In genomic region chr2:158661231-158661630, GRCh38 we compare ENCODE assay signal across 34 cellular contexts.
"Had no signal": no experiment of that assay in that cellular context is flagged by ENCODE, and none has a peak within 500 bp of the region (broad histone marks: within the 10 kb centered on the region; RNA-seq: fewer than 3 reads in every experiment).

No MANE protein-coding gene starts in this region.

- H3K27me3 ChIP-seq: MG63 had no signal

- H3K9me3 ChIP-seq: MG63 had no signal

- H3K4me2 ChIP-seq: KMS-11 had no signal

- H3K4me3 ChIP-seq: MG63 had no signal

- DNase-seq: Karpas-422, Kasumi-1, KG1, MG63, MM.1S, MV-4-11, NCI-H1048, NCI-H1092, NCI-H1092 treated with DMSO at 0.1 percent for 48 hours, NCI-H1105, NCI-H1105 treated with DMSO at 0.1 percent for 48 hours, NCI-H1417, NCI-H1417 treated with DMSO at 0.1 percent for 48 hours, NCI-H1436, NCI-H1436 treated with DMSO at 0.1 percent for 48 hours, NCI-H146, NCI-H1694, NCI-H187, NCI-H187 treated with DMSO at 0.1 percent for 48 hours, NCI-H1930, NCI-H2029, NCI-H2029 treated with DMSO at 0.1 percent for 48 hours, NCI-H2081, NCI-H2107, NCI-H2171, NCI-H2171 treated with DMSO at 0.1 percent for 48 hours, NCI-H2227 treated with DMSO at 0.1 percent for 48 hours, NCI-H226, NCI-H345, NCI-H446, NCI-H446 treated with DMSO at 0.1 percent for 48 hours, NCI-H510A, NCI-H510A treated with DMSO at 0.1 percent for 48 hours had no signal

- H3K9ac ChIP-seq: KMS-11 had no signal

- H3K27ac ChIP-seq: KMS-11 had no signal
